10 cellular contexts compared by ENCODE assay signal in genomic region chr1:197928849-197929336, GRCh38. TPM values are rescaled to one million over a fixed set of nuclear protein-coding genes. Genes with fewer than 3 reads are reported as not detected.
DNase-seq lines count a peak whose midpoint lies in the region; ATAC-seq and TF ChIP-seq lines count a peak whose summit lies in the region.
"Had no signal": no experiment of that assay in that cellular context is flagged by ENCODE, and none has a peak within 500 bp of the region (broad histone marks: within the 10 kb centered on the region; RNA-seq: fewer than 3 reads in every experiment).

No MANE protein-coding gene starts in this region.

- H3K27ac Mint-ChIP-seq in activated T-cell treated with anti-CD3 and anti-CD28 coated beads, Interleukin-2, amount 50 U/mL, for 72 hours: no peak overlapping the region
- H3K27ac Mint-ChIP-seq in mesothelial cell of epicardium: no peak overlapping the region

- TF ChIP-seq CTCF in mesothelial cell of epicardium (IDR thresholded peaks at IDR 0.05; ENCODE audit: unreplicated experiment): no peak

- no peaks in the 10 kb centered on the region for H3K9me3 Mint-ChIP-seq in activated T-cell treated with anti-CD3 and anti-CD28 coated beads, Interleukin-2, amount 50 U/mL, for 72 hours
- H3K9me3 Mint-ChIP-seq in mesothelial cell of epicardium: no peaks in the 10 kb centered on the region

- H3K4me1 Mint-ChIP-seq in activated T-cell treated with anti-CD3 and anti-CD28 coated beads, Interleukin-2, amount 50 U/mL, for 72 hours (ENCODE audit: low read depth): peaks cover 14% of the 10 kb centered on the region
- H3K4me1 Mint-ChIP-seq in mesothelial cell of epicardium: peaks cover 5% of the 10 kb centered on the region

- DNase-seq in activated T-cell treated with anti-CD3 and anti-CD28 coated beads, Interleukin-2, amount 50 U/mL, for 72 hours: peak in 1 of 2 donors; percentile 39
- DNase-seq in mesothelial cell of epicardium (ENCODE audit: low spot score in 2 of 2, unreplicated experiment in 2 of 2): no peak
- DNase-seq in KG1 (lab: John Stamatoyannopoulos, UW): no peak
- DNase-seq in C1 segment of cervical spinal cord (lab: John Stamatoyannopoulos, UW): no peak
- DNase-seq: cerebellar nuclear complex, PC-9 had no signal

- H3K4me3 Mint-ChIP-seq in activated T-cell treated with anti-CD3 and anti-CD28 coated beads, Interleukin-2, amount 50 U/mL, for 72 hours: peak overlapping the region; percentile 74 to 80
- peak overlapping the region; percentile 57 for H3K4me3 Mint-ChIP-seq in mesothelial cell of epicardium

- ATAC-seq in GM18520 (IDR thresholded peaks at IDR 0.05; ENCODE audit: unreplicated experiment) (peak; percentile 77), HG03469 (IDR thresholded peaks at IDR 0.05; ENCODE audit: unreplicated experiment) (peak; percentile 42), HG03342 (IDR thresholded peaks at IDR 0.05; ENCODE audit: unreplicated experiment) (no peak), GM19455 (IDR thresholded peaks at IDR 0.05; ENCODE audit: unreplicated experiment) (no peak)
- ATAC-seq in activated T-cell treated with anti-CD3 and anti-CD28 coated beads, Interleukin-2, amount 50 U/mL, for 72 hours (replicated peaks in 1 of 2): peak; percentile 79 to 84

- H3K36me3 Mint-ChIP-seq in activated T-cell treated with anti-CD3 and anti-CD28 coated beads, Interleukin-2, amount 50 U/mL, for 72 hours (ENCODE audit: insufficient read depth in 2 of 2): no peaks in the 10 kb centered on the region
- no peaks in the 10 kb centered on the region for H3K36me3 Mint-ChIP-seq in mesothelial cell of epicardium

- H3K27me3 Mint-ChIP-seq in activated T-cell treated with anti-CD3 and anti-CD28 coated beads, Interleukin-2, amount 50 U/mL, for 72 hours (ENCODE audit: low read depth): peaks cover 68% of the 10 kb centered on the region
- H3K27me3 Mint-ChIP-seq in mesothelial cell of epicardium (ENCODE audit: low read depth): peaks cover 82% of the 10 kb centered on the region

RNA-seq across cellular contexts. Expression of gene LHX9, which starts 11.7 kb away (rescaled TPM):
- total RNA-seq in activated T-cell treated with anti-CD3 and anti-CD28 coated beads, Interleukin-2, amount 50 U/mL, for 72 hours: under 1 TPM in 1 of 2 donors, not detected in 1; 0.02 TPM
- total RNA-seq in mesothelial cell of epicardium: 5.8 to 6.8 TPM (median 6.2 TPM) in 3 replicates

RNA-seq across cellular contexts. Expression of gene C1orf53, which starts 26.5 kb away (rescaled TPM):
- total RNA-seq in activated T-cell treated with anti-CD3 and anti-CD28 coated beads, Interleukin-2, amount 50 U/mL, for 72 hours: not detected
- total RNA-seq in mesothelial cell of epicardium: 3.8 to 4.6 TPM (median 4.3 TPM) in 3 replicates

Comparison
In these comparisons a context has a peak if more than half of its experiments do, and no peak if none do; other contexts are left out.
1. ATAC-seq: peak in GM18520 (single experiment), HG03469 (single experiment) and activated T-cell treated with anti-CD3 and anti-CD28 coated beads, Interleukin-2, amount 50 U/mL, for 72 hours (2 of 2); none in HG03342 (single experiment) and GM19455 (single experiment).